8 cellular contexts compared by ENCODE assay signal in the genomic region with DNA sequence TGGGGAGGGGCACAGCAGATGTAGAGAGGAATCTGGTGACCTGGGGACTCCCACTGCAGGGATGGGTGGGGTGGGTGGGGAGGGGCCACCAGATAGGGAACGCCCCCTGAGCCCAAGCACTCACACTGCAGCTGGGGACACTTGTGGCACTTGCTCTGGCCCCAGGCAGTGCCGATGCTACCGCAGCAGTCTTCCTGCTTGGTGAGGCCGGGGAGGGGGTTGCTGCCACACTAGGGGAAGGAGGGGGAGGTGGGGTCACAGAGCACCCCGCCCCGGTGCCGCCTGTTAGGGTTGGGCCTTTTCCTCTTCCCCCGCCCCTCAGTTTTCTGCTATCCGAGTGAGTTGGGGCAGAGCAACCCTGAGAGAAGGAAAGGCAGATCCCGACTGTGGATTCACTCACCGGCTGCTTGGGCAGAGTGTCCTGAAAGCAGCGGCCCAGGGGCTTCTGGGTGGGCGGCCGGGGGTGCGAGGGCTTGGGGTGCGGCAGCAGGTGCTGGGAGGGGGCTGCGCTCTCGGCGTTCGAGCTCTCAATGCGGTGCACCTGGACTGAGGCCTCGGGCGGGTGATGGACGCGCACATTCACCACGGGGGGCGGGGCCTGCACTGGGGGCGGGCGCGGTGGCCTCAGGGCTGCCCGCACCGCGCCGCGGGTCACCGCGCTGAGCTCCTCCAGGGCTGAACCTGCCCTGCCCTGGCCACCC. TPM values are rescaled to one million over a fixed set of nuclear protein-coding genes. Genes with fewer than 3 reads are reported as not detected.
DNase-seq lines count a peak whose midpoint lies in the region; ATAC-seq and TF ChIP-seq lines count a peak whose summit lies in the region.

No MANE protein-coding gene starts in this region.

- H3K4me1 Mint-ChIP-seq in MCF 10A (ENCODE audit: insufficient read depth, unreplicated experiment) (peaks cover 28% of the 10 kb centered on the region), activated B cell treated with CpG ODN at 0.5 μM for 24 hours (peaks cover 54% of the 10 kb centered on the region)

- H3K9me3 ChIP-seq in breast epithelium (no peaks in the 10 kb centered on the region), transverse colon (no peaks in the 10 kb centered on the region), right lobe of liver (no peaks in the 10 kb centered on the region)

- POLR2A ChIA-PET in MCF 10A (lab: Yijun Ruan, JAX) (no interaction called here), activated B cell treated with CpG ODN at 0.5 μM for 24 hours (lab: Charles Lee) (interaction anchor here (0.6 to 3.2 kb wide), 5 partner anchors 12 to 505 kb away, joined by 4 to 38 read pairs (median 8); a partner anchor contains a TSS)

- TF ChIP-seq EP300 in transverse colon (IDR thresholded peaks at IDR 0.05; ENCODE audit: low read depth), result no peak

- DNase-seq in breast epithelium (ENCODE audit: low spot score in 2 of 2), result no peak
- DNase-seq in MCF 10A (ENCODE audit: unreplicated experiment), result no peak
- DNase-seq in activated B cell treated with CpG ODN at 0.5 μM for 24 hours, result no peak
- DNase-seq in erythroblast (lab: John Stamatoyannopoulos, UW), result peak; percentile 75 to 81
- DNase-seq in transverse colon, result peak; percentile 52
- no peak for DNase-seq in right lobe of liver
- DNase-seq in dedifferentiated amniotic fluid mesenchymal stem cell (ENCODE audit: extremely low spot score), result no peak

- intact Hi-C loops in breast epithelium (cut with DNase I; ENCODE audit: low total_unique reads), result no loop called here
- intact Hi-C loops in MCF 10A (cut with micrococcal nuclease), result no loop called here
- intact Hi-C loops in activated B cell treated with CpG ODN at 0.5 μM for 24 hours (cut with micrococcal nuclease), result no loop called here
- intact Hi-C loops in transverse colon (cut with DNase I; ENCODE audit: low total_unique reads), result no loop called here
- intact Hi-C loops in right lobe of liver (cut with DNase I), result no loop called here

- 67% methylated on average over 23 of the region's 37 CpGs; no CpG with 5 or more reads in 1 of the 2 donors for WGBS in transverse colon (ENCODE audit: low coverage in 1 of 2), 2 donors
- no CpG with 5 or more reads among the region's 37 CpGs for WGBS in right lobe of liver (ENCODE audit: insufficient coverage, low coverage, low lambda C conversion rate, missing lambda C conversion rate)

- TF ChIP-seq CTCF in breast epithelium (IDR thresholded peaks at IDR 0.05) (no peak), MCF 10A (IDR thresholded peaks at IDR 0.05; ENCODE audit: unreplicated experiment) (no peak), activated B cell treated with CpG ODN at 0.5 μM for 24 hours (IDR thresholded peaks at IDR 0.05) (no peak), transverse colon (IDR thresholded peaks at IDR 0.05) (no peak), right lobe of liver (IDR thresholded peaks at IDR 0.05) (no peak)

- H3K36me3 ChIP-seq in breast epithelium (no peaks in the 10 kb centered on the region), transverse colon (no peaks in the 10 kb centered on the region), right lobe of liver (no peaks in the 10 kb centered on the region)

- peaks cover 18 to 21% of the 10 kb centered on the region in 2 donors for H3K4me1 ChIP-seq in breast epithelium
- peaks cover 7 to 58% (median 37%) of the 10 kb centered on the region in 4 donors for H3K4me1 ChIP-seq in transverse colon
- H3K4me1 ChIP-seq in right lobe of liver, result peaks cover 0 to 26% (median 4%) of the 10 kb centered on the region in 4 donors

- BruUV-seq in MCF 10A (replicated peaks; lab: Mats Ljungman, UMichigan), result no TSS peak

- H3K4me3 ChIP-seq in breast epithelium (no peak overlapping the region), transverse colon (no peak overlapping the region), right lobe of liver (no peak overlapping the region)

- H3K9me3 Mint-ChIP-seq in MCF 10A (ENCODE audit: unreplicated experiment) (no peaks in the 10 kb centered on the region), activated B cell treated with CpG ODN at 0.5 μM for 24 hours (no peaks in the 10 kb centered on the region)

- H3K36me3 Mint-ChIP-seq in MCF 10A (ENCODE audit: insufficient read depth, unreplicated experiment) (no peaks in the 10 kb centered on the region), activated B cell treated with CpG ODN at 0.5 μM for 24 hours (ENCODE audit: low read depth) (no peaks in the 10 kb centered on the region)

- H3K27ac Mint-ChIP-seq in MCF 10A (ENCODE audit: low read depth, unreplicated experiment), result no peak overlapping the region
- no peak overlapping the region for H3K27ac Mint-ChIP-seq in activated B cell treated with CpG ODN at 0.5 μM for 24 hours

- in situ Hi-C loops in transverse colon (cut with MboI; ENCODE audit: low pct_ligation_motif_present in 1 of 4, low pct_unique_long_range_greater_than_20kb in 1 of 4, low sequenced_read_pairs in 3 of 4), result no loop called here

- ATAC-seq in activated B cell treated with CpG ODN at 0.5 μM for 24 hours (ENCODE audit: low read depth) (peak; percentile 36), right lobe of liver (no peak), HG03135 (IDR thresholded peaks at IDR 0.05; ENCODE audit: unreplicated experiment) (no peak)

- TF ChIP-seq POLR2A in breast epithelium (IDR thresholded peaks at IDR 0.05), result no peak
- no peak for TF ChIP-seq POLR2A in erythroblast (IDR thresholded peaks at IDR 0.05; ENCODE audit: low read length)
- no peak for TF ChIP-seq POLR2A in transverse colon (IDR thresholded peaks at IDR 0.05)
- TF ChIP-seq POLR2A in right lobe of liver (IDR thresholded peaks at IDR 0.05), result no peak

- CTCF ChIA-PET in MCF 10A (lab: Yijun Ruan, JAX) (interaction anchor here (0.6 to 3.4 kb wide), 2 partner anchors 12 to 110 kb away, joined by 3 to 18 read pairs; no protein-coding TSS in a partner anchor), activated B cell treated with CpG ODN at 0.5 μM for 24 hours (lab: Charles Lee) (interaction anchor here (1.5 to 3.7 kb wide), 3 partner anchors 10 to 35 kb away, joined by 3 to 47 read pairs (median 12); no protein-coding TSS in a partner anchor)

- no peaks in the 10 kb centered on the region for H3K27me3 ChIP-seq in breast epithelium
- no peaks in the 10 kb centered on the region for H3K27me3 ChIP-seq in transverse colon
- H3K27me3 ChIP-seq in right lobe of liver, result no peaks in the 10 kb centered on the region

- H3K27ac ChIP-seq in breast epithelium, result peak overlapping the region; percentile 11 to 99
- peak overlapping the region in 1 of 4 donors; percentile 22 for H3K27ac ChIP-seq in transverse colon
- no peak overlapping the region for H3K27ac ChIP-seq in right lobe of liver

- H3K27me3 Mint-ChIP-seq in MCF 10A (ENCODE audit: insufficient read depth, unreplicated experiment) (no peaks in the 10 kb centered on the region), activated B cell treated with CpG ODN at 0.5 μM for 24 hours (no peaks in the 10 kb centered on the region)

- H3K4me3 Mint-ChIP-seq in MCF 10A (ENCODE audit: unreplicated experiment), result no peak overlapping the region
- H3K4me3 Mint-ChIP-seq in activated B cell treated with CpG ODN at 0.5 μM for 24 hours, result no peak overlapping the region

RNA-seq across cellular contexts. Expression of a gene that starts 4.7 kb away (rescaled TPM):
- total RNA-seq in breast epithelium, result 10 to 100 TPM; 63.0 to 98.9 (median 95.7) TPM
- total RNA-seq in MCF 10A (2022), result 10.6 and 11.0 TPM in 2 replicates
- 25.0 and 25.3 TPM in 2 replicates for total RNA-seq in activated B cell treated with CpG ODN at 0.5 μM for 24 hours
- total RNA-seq in transverse colon, result 100 to 1,000 TPM in 2 of 4 donors, 10 to 100 TPM in 2; 48.7 to 467 (median 140) TPM
- 10 to 100 TPM; 26.6 to 94.1 (median 46.8) TPM for total RNA-seq in right lobe of liver

RNA-seq across cellular contexts. Expression of a gene that starts 16.8 kb away (rescaled TPM):
- 10 to 100 TPM; 48.9 to 60.0 (median 59.4) TPM for total RNA-seq in breast epithelium
- 65.4 and 68.5 TPM in 2 replicates for total RNA-seq in MCF 10A (2022)
- total RNA-seq in activated B cell treated with CpG ODN at 0.5 μM for 24 hours, result 40.9 and 41.0 TPM in 2 replicates
- total RNA-seq in transverse colon, result 10 to 100 TPM in 3 of 4 donors, 1 to 10 TPM in 1; 6.4 to 38.4 (median 27.9) TPM
- total RNA-seq in right lobe of liver, result 10 to 100 TPM; 11.6 to 43.2 (median 16.5) TPM

RNA-seq across cellular contexts. Expression of a gene that starts 18.9 kb away (rescaled TPM):
- total RNA-seq in breast epithelium (10 to 100 TPM; 37.4 to 51.4 (median 40.8) TPM), MCF 10A (2022) (16.7 and 21.6 TPM in 2 replicates), activated B cell treated with CpG ODN at 0.5 μM for 24 hours (19.1 and 21.6 TPM in 2 replicates), transverse colon (100 to 1,000 TPM in 1 of 4 donors, 10 to 100 TPM in 3; 25.2 to 254 (median 51.6) TPM), right lobe of liver (10 to 100 TPM; 12.8 to 20.6 (median 14.6) TPM)

RNA-seq across cellular contexts. Expression of a gene that starts 22.4 kb away (rescaled TPM):
- 10 to 100 TPM; 28.0 to 68.8 (median 33.4) TPM for total RNA-seq in breast epithelium
- total RNA-seq in MCF 10A (2022), result 31.3 and 40.6 TPM in 2 replicates
- 143 and 163 TPM in 2 replicates for total RNA-seq in activated B cell treated with CpG ODN at 0.5 μM for 24 hours
- 100 to 1,000 TPM in 2 of 4 donors, 10 to 100 TPM in 2; 90.2 to 215 (median 106) TPM for total RNA-seq in transverse colon
- 10 to 100 TPM; 10.0 to 29.9 (median 13.7) TPM for total RNA-seq in right lobe of liver

RNA-seq across cellular contexts. Expression of a gene that starts 28.6 kb away (rescaled TPM):
- total RNA-seq in breast epithelium, result 10 to 100 TPM; 74.1 to 83.4 (median 83.2) TPM
- total RNA-seq in MCF 10A (2022), result 70.9 and 75.5 TPM in 2 replicates
- 70.0 and 75.7 TPM in 2 replicates for total RNA-seq in activated B cell treated with CpG ODN at 0.5 μM for 24 hours
- 10 to 100 TPM; 41.0 to 78.4 (median 69.2) TPM for total RNA-seq in transverse colon
- total RNA-seq in right lobe of liver, result 10 to 100 TPM; 51.3 to 82.3 (median 57.0) TPM

Comparison
In these comparisons a context has a peak if more than half of its experiments do, and no peak if none do; other contexts are left out.
1. DNase-seq: peak in erythroblast (2 of 2) and transverse colon (single experiment); none in breast epithelium (0 of 2), MCF 10A (single experiment), activated B cell treated with CpG ODN at 0.5 μM for 24 hours (single experiment), right lobe of liver (0 of 3) and dedifferentiated amniotic fluid mesenchymal stem cell (single experiment).
2. H3K27ac ChIP-seq: peak in breast epithelium (2 of 2); none in right lobe of liver (0 of 3).